ENCODE assay signal across 29 cellular contexts in genomic region chr20:54525906-54526596, GRCh38. TPM values are rescaled to one million over a fixed set of nuclear protein-coding genes. Genes with fewer than 3 reads are reported as not detected.
DNase-seq lines count a peak whose midpoint lies in the region; ATAC-seq, FAIRE-seq and TF ChIP-seq lines count a peak whose summit lies in the region.
"Had no signal": no experiment of that assay in that cellular context is flagged by ENCODE, and none has a peak within 500 bp of the region (broad histone marks: within the 10 kb centered on the region; RNA-seq: fewer than 3 reads in every experiment).

No MANE protein-coding gene starts in this region.

- no peak overlapping the region for H3K9ac ChIP-seq in endothelial cell of umbilical vein (replicated peaks; ENCODE audit: extremely low read depth, insufficient read depth, low read length)
- H3K9ac ChIP-seq: BLaER1 had no signal

- no TSS peak for BruUV-seq in endothelial cell of umbilical vein (replicated peaks; lab: Mats Ljungman, UMichigan)

- H3K36me3 ChIP-seq in right atrium auricular region (no peaks in the 10 kb centered on the region), left ventricle myocardium inferior (no peaks in the 10 kb centered on the region), endothelial cell of umbilical vein (ENCODE audit: control insufficient read depth in 2 of 2, extremely low read depth in 1 of 2, insufficient read depth in 2 of 2, low read length in 2 of 2) (no peaks in the 10 kb centered on the region), HAP-1 (replicated peaks) (no peaks in the 10 kb centered on the region)
- H3K36me3 ChIP-seq: BLaER1, spleen, thyroid gland had no signal

- H3K9me3 ChIP-seq in right atrium auricular region (no peaks in the 10 kb centered on the region), left ventricle myocardium inferior (replicated peaks) (peaks cover 11% of the 10 kb centered on the region), endothelial cell of umbilical vein (replicated peaks; ENCODE audit: control insufficient read depth, insufficient read depth, low read length) (no peaks in the 10 kb centered on the region), HAP-1 (no peaks in the 10 kb centered on the region)
- H3K9me3 ChIP-seq: A549, thyroid gland had no signal

- peaks cover 15% of the 10 kb centered on the region for H3K9me3 Mint-ChIP-seq in nephron
- no peaks in the 10 kb centered on the region for H3K9me3 Mint-ChIP-seq in activated naive CD8-positive, alpha-beta T cell treated with anti-CD3 and anti-CD28 coated beads, Interleukin-2, amount 50 U/mL, for 24 hours
- H3K9me3 Mint-ChIP-seq: activated T-cell treated with anti-CD3 and anti-CD28 coated beads, Interleukin-2, amount 50 U/mL, for 4 hours; natural killer cell treated with Interleukin-12 subunit alpha and Interleukin-12 subunit beta and Interleukin-15 and Interleukin-18, amount 100 ng/mL, for 72 hours; stimulated activated naive CD8-positive, alpha-beta T cell treated with anti-CD3 and anti-CD28 coated beads, Interleukin-15, Interleukin-2, amounts not matched to agents 100 ng/mL and 50 ng/mL, for 24 hours had no signal

- H4K20me1 ChIP-seq in endothelial cell of umbilical vein (replicated peaks; ENCODE audit: control insufficient read depth, extremely low read depth, insufficient read depth, low read length): no peaks in the 10 kb centered on the region
- H4K20me1 ChIP-seq: BLaER1 had no signal

- H3K9me1 ChIP-seq in endothelial cell of umbilical vein (replicated peaks; ENCODE audit: control insufficient read depth, extremely low read depth, insufficient read depth, low read length): no peaks in the 10 kb centered on the region

- H3K36me3 Mint-ChIP-seq in nephron (ENCODE audit: low read depth): no peaks in the 10 kb centered on the region
- no peaks in the 10 kb centered on the region for H3K36me3 Mint-ChIP-seq in activated naive CD8-positive, alpha-beta T cell treated with anti-CD3 and anti-CD28 coated beads, Interleukin-2, amount 50 U/mL, for 24 hours (ENCODE audit: low read depth)
- H3K36me3 Mint-ChIP-seq: mesothelial cell of epicardium; natural killer cell treated with Interleukin-12 subunit alpha and Interleukin-12 subunit beta and Interleukin-15 and Interleukin-18, amount 100 ng/mL, for 72 hours; T-cell had no signal

- peak overlapping the region; percentile 59 to 93 for H3K27ac ChIP-seq in right atrium auricular region
- H3K27ac ChIP-seq in left ventricle myocardium inferior (replicated peaks): no peak overlapping the region
- no peak overlapping the region for H3K27ac ChIP-seq in endothelial cell of umbilical vein (ENCODE audit: insufficient read depth, low read depth, low read length)
- H3K27ac ChIP-seq in RWPE1: no peak overlapping the region
- H3K27ac ChIP-seq: A549, BLaER1, spleen, thyroid gland had no signal

- H3K4me2 ChIP-seq in endothelial cell of umbilical vein (ENCODE audit: insufficient read depth, low read length): no peak overlapping the region
- H3K4me2 ChIP-seq: A549, BLaER1 had no signal

- in situ Hi-C loops in HAP-1 (cut with MboI; ENCODE audit: low sequenced_read_pairs): no loop called here

- no peak for TF ChIP-seq POLR2A in endothelial cell of umbilical vein (IDR thresholded peaks at IDR 0.05; ENCODE audit: low read depth, low read length)

- H3K27me3 Mint-ChIP-seq in nephron (ENCODE audit: low read depth): no peaks in the 10 kb centered on the region
- H3K27me3 Mint-ChIP-seq in activated naive CD8-positive, alpha-beta T cell treated with anti-CD3 and anti-CD28 coated beads, Interleukin-2, amount 50 U/mL, for 24 hours: no peaks in the 10 kb centered on the region

- POLR2A ChIA-PET in endothelial cell of umbilical vein (lab: Charles Lee): no interaction called here
- POLR2A ChIA-PET in RWPE1 (lab: Yijun Ruan, JAX; ENCODE audit: low non-redundant PET): no interaction called here

- H3K4me1 ChIP-seq in right atrium auricular region: peaks cover 0 to 13% of the 10 kb centered on the region in 2 donors
- H3K4me1 ChIP-seq in left ventricle myocardium inferior: peaks cover 29% of the 10 kb centered on the region
- peaks cover 4% of the 10 kb centered on the region for H3K4me1 ChIP-seq in endothelial cell of umbilical vein (ENCODE audit: control insufficient read depth, extremely low read depth, insufficient read depth, low read length)
- H3K4me1 ChIP-seq in HAP-1: no peaks in the 10 kb centered on the region
- H3K4me1 ChIP-seq: A549, BLaER1, Caco-2, spleen had no signal

- DNase-seq in right atrium auricular region (ENCODE audit: low spot score) (no peak), left ventricle myocardium inferior (no peak), endothelial cell of umbilical vein (ENCODE audit: low read depth, low spot score) (peak; percentile 39), RWPE1 (ENCODE audit: low spot score) (no peak), HAP-1 (ENCODE audit: low spot score in 2 of 2) (no peak)
- DNase-seq in activated naive CD8-positive, alpha-beta T cell treated with anti-CD3 and anti-CD28 coated beads, Interleukin-2, amount 50 U/mL, for 24 hours: no peak
- DNase-seq in stimulated activated CD4-positive, alpha-beta T cell treated with anti-CD3 and anti-CD28 coated beads, Interleukin-4, amount 100 ng/mL, for 24 hours: no peak
- DNase-seq: activated naive CD4-positive, alpha-beta T cell; activated T-cell treated with anti-CD3 and anti-CD28 coated beads, Interleukin-2, amount 50 U/mL, for 4 hours; Caco-2; foreskin melanocyte; NCI-H1092; NCI-H2029; NCI-H2227 treated with DMSO at 0.1 percent for 48 hours; NCI-H774; spleen; stimulated activated CD4-positive, alpha-beta T cell treated with anti-CD3 and anti-CD28 coated beads, Interleukin-4, amount 100 ng/mL, for 4 hours; T-cell; thyroid gland had no signal

- H3K4me3 Mint-ChIP-seq in nephron: no peak overlapping the region
- H3K4me3 Mint-ChIP-seq in activated naive CD8-positive, alpha-beta T cell treated with anti-CD3 and anti-CD28 coated beads, Interleukin-2, amount 50 U/mL, for 24 hours: no peak overlapping the region
- H3K4me3 Mint-ChIP-seq: activated T-cell treated with anti-CD3 and anti-CD28 coated beads, Interleukin-2, amount 50 U/mL, for 4 hours; mesothelial cell of epicardium; natural killer cell treated with Interleukin-12 subunit alpha and Interleukin-12 subunit beta and Interleukin-15 and Interleukin-18, amount 100 ng/mL, for 72 hours; stimulated activated naive CD8-positive, alpha-beta T cell treated with anti-CD3 and anti-CD28 coated beads, Interleukin-15, Interleukin-2, amounts not matched to agents 100 ng/mL and 50 ng/mL, for 24 hours; T-cell had no signal

- no peak for TF ChIP-seq CTCF in right atrium auricular region (IDR thresholded peaks at IDR 0.05)
- TF ChIP-seq CTCF in left ventricle myocardium inferior (IDR thresholded peaks at IDR 0.05; ENCODE audit: borderline replicate concordance): no peak
- no peak for TF ChIP-seq CTCF in endothelial cell of umbilical vein (IDR thresholded peaks at IDR 0.05; ENCODE audit: extremely low read depth in 1 of 2, insufficient read depth in 1 of 2, low read depth in 1 of 2, low read length in 2 of 2)
- TF ChIP-seq CTCF in nephron (IDR thresholded peaks at IDR 0.05; ENCODE audit: unreplicated experiment in 3 of 3): no peak
- TF ChIP-seq CTCF in RWPE1 (conservative IDR thresholded peaks at IDR 0.05; ENCODE audit: low read depth): no peak

- no peak for FAIRE-seq in endothelial cell of umbilical vein (lab: Jason Lieb, UNC)
- FAIRE-seq: A549, GM12891 had no signal

- H3K4me1 Mint-ChIP-seq in nephron: peaks cover 19% of the 10 kb centered on the region
- H3K4me1 Mint-ChIP-seq in activated naive CD8-positive, alpha-beta T cell treated with anti-CD3 and anti-CD28 coated beads, Interleukin-2, amount 50 U/mL, for 24 hours: no peaks in the 10 kb centered on the region
- H3K4me1 Mint-ChIP-seq: T-cell had no signal

- intact Hi-C loops in left ventricle myocardium inferior (cut with micrococcal nuclease): no loop called here
- intact Hi-C loops in endothelial cell of umbilical vein (cut with micrococcal nuclease): loop anchor here (2.0 to 5.0 kb wide), 3 partner anchors 33 to 307 kb away; no protein-coding TSS in a partner anchor

- CTCF ChIA-PET in endothelial cell of umbilical vein (lab: Charles Lee) (interaction anchor here (0.7 to 2.2 kb wide), 5 partner anchors 10 to 307 kb away, joined by 3 to 9 read pairs (median 3); no protein-coding TSS in a partner anchor), RWPE1 (lab: Yijun Ruan, JAX) (no interaction called here)

- ATAC-seq in activated naive CD8-positive, alpha-beta T cell treated with anti-CD3 and anti-CD28 coated beads, Interleukin-2, amount 50 U/mL, for 24 hours: no peak
- ATAC-seq: A549; activated T-cell treated with anti-CD3 and anti-CD28 coated beads, Interleukin-2, amount 50 U/mL, for 4 hours; natural killer cell treated with Interleukin-12 subunit alpha and Interleukin-12 subunit beta and Interleukin-15 and Interleukin-18, amount 100 ng/mL, for 72 hours; T-cell had no signal

- dilution Hi-C loops in endothelial cell of umbilical vein (cut with MboI; ENCODE audit: extremely low pct_ligation_motif_present, low sequenced_read_pairs): no loop called here

- peak overlapping the region; percentile 65 for H2AFZ ChIP-seq in endothelial cell of umbilical vein (ENCODE audit: low read depth, low read length)

- no peaks in the 10 kb centered on the region for H3K79me2 ChIP-seq in endothelial cell of umbilical vein (ENCODE audit: control insufficient read depth, insufficient read depth, low read length)

- H3K27me3 ChIP-seq in right atrium auricular region (no peaks in the 10 kb centered on the region), left ventricle myocardium inferior (ENCODE audit: low read depth) (no peaks in the 10 kb centered on the region), endothelial cell of umbilical vein (ENCODE audit: control insufficient read depth in 2 of 2, insufficient read depth in 2 of 2, low read length in 2 of 2) (no peaks in the 10 kb centered on the region), HAP-1 (ENCODE audit: low read depth) (no peaks in the 10 kb centered on the region)
- H3K27me3 ChIP-seq: BLaER1, spleen, thyroid gland had no signal

- peak overlapping the region in 2 of 3 experiments; percentile 8 to 11 for H3K27ac Mint-ChIP-seq in nephron
- no peak overlapping the region for H3K27ac Mint-ChIP-seq in activated naive CD8-positive, alpha-beta T cell treated with anti-CD3 and anti-CD28 coated beads, Interleukin-2, amount 50 U/mL, for 24 hours
- H3K27ac Mint-ChIP-seq: mesothelial cell of epicardium; natural killer cell treated with Interleukin-12 subunit alpha and Interleukin-12 subunit beta and Interleukin-15 and Interleukin-18, amount 100 ng/mL, for 72 hours; stimulated activated naive CD8-positive, alpha-beta T cell treated with anti-CD3 and anti-CD28 coated beads, Interleukin-15, Interleukin-2, amounts not matched to agents 100 ng/mL and 50 ng/mL, for 24 hours; T-cell had no signal

- H3K4me3 ChIP-seq in right atrium auricular region (no peak overlapping the region), left ventricle myocardium inferior (no peak overlapping the region), endothelial cell of umbilical vein (replicated peaks in 1 of 3; ENCODE audit: insufficient read depth in 1 of 3, low read depth in 1 of 3, low read length in 3 of 3) (no peak overlapping the region), HAP-1 (no peak overlapping the region)
- H3K4me3 ChIP-seq: A549, BLaER1, spleen, thyroid gland had no signal

RNA-seq across cellular contexts. Expression of gene DOK5, which starts 50.7 kb away (rescaled TPM):
- total RNA-seq in right atrium auricular region (10 to 100 TPM; 11.6 to 16.9 TPM), left ventricle myocardium inferior (14.3 TPM), endothelial cell of umbilical vein (5.7 and 14.2 TPM in 2 replicates)
- polyA plus RNA-seq in endothelial cell of umbilical vein: 3.5 TPM in 2 replicates
- polyA plus RNA-seq in endothelial cell of umbilical vein (2011; cell fraction: cytosol; rRNA removed): 4.7 and 5.5 TPM in 2 replicates
- polyA plus RNA-seq in endothelial cell of umbilical vein (2011; cell fraction: nucleus; rRNA removed): 1.6 and 2.5 TPM in 2 replicates
- 0.63 and 2.6 TPM in 2 replicates for polyA plus RNA-seq in endothelial cell of umbilical vein (2012)
- 2.9 and 3.2 TPM in 2 replicates for polyA minus RNA-seq in endothelial cell of umbilical vein
- not detected for polyA minus RNA-seq in endothelial cell of umbilical vein (2011; cell fraction: cytosol; rRNA and poly(A)+ RNA removed)
- polyA minus RNA-seq in endothelial cell of umbilical vein (2011; cell fraction: nucleus; rRNA and poly(A)+ RNA removed): 1.6 and 2.4 TPM in 2 replicates
- total RNA-seq: Caco-2, dermis microvascular lymphatic vessel endothelial cell, LHCN-M2, OCI-LY7, T-cell had no signal
- polyA plus RNA-seq: A549 had no signal

Comparison
In these comparisons a context has a peak if more than half of its experiments do, and no peak if none do; other contexts are left out.
1. H3K27ac ChIP-seq: peak in right atrium auricular region (2 of 2); none in left ventricle myocardium inferior (single experiment), endothelial cell of umbilical vein (single experiment) and RWPE1 (single experiment).